1 cellular context compared by ENCODE assay signal in genomic region chr12:110468212-110469048, GRCh38.
TF ChIP-seq lines count a peak whose summit lies in the region.

Gene FAM216A, plus strand, starts transcription at chr12:110468845. Its CDS starts 31 bp downstream, at chr12:110468876.
Gene GPN3, minus strand, starts transcription at chr12:110468257. Its CDS starts 54 bp downstream, at chr12:110468203.

TF ChIP-seq in HepG2, 621 proteins besides CTCF, POLR2A, EP300 and RAD21 (continued from another document and continues in another):
- TF ChIP-seq RXRB (CRISPR knock-in tag; IDR thresholded peaks at IDR 0.05; ENCODE audit: borderline replicate concordance) (peak; percentile 44; the same call in 1 of the 2 replicates), MXD3 (CRISPR knock-in tag; IDR thresholded peaks at IDR 0.05) (peak; percentile 53), ZXDC (CRISPR knock-in tag; IDR thresholded peaks at IDR 0.05) (no peak), ZNF766 (CRISPR knock-in tag; IDR thresholded peaks at IDR 0.05; ENCODE audit: borderline replicate concordance) (0 out of 2 replicates have a peak, but pooled peaks have one; percentile 3), ELF1 (CRISPR knock-in tag; IDR thresholded peaks at IDR 0.05) (peak; percentile 77), ZNF557 (CRISPR knock-in tag; IDR thresholded peaks at IDR 0.05) (peak; percentile 16; the same call in 1 of the 2 replicates), ZNF501 (CRISPR knock-in tag; IDR thresholded peaks at IDR 0.05) (peak; percentile 85), ZIK1 (CRISPR knock-in tag; IDR thresholded peaks at IDR 0.05; ENCODE audit: borderline replicate concordance, low read depth) (peak; percentile 47; the same call in 1 of the 2 replicates), SNRNP70 (IDR thresholded peaks at IDR 0.05; ENCODE audit: low read depth, low read length) (no peak), ZEB1 (IDR thresholded peaks at IDR 0.05; ENCODE audit: insufficient replicate concordance, low read depth) (peak; percentile 24), ERF (CRISPR knock-in tag; IDR thresholded peaks at IDR 0.05) (peak; percentile 57), ZNF512B (CRISPR knock-in tag; IDR thresholded peaks at IDR 0.05; ENCODE audit: borderline replicate concordance) (peak; percentile 14; the same call in 1 of the 2 replicates), MIER3 (CRISPR knock-in tag; IDR thresholded peaks at IDR 0.05; ENCODE audit: borderline replicate concordance) (peak; percentile 63; the same call in 1 of the 2 replicates), RFXAP (CRISPR knock-in tag; IDR thresholded peaks at IDR 0.05; ENCODE audit: borderline replicate concordance) (peak; percentile 77), NAIF1 (CRISPR knock-in tag; IDR thresholded peaks at IDR 0.05; ENCODE audit: borderline replicate concordance) (peak; percentile 82), MEIS1 (CRISPR knock-in tag; IDR thresholded peaks at IDR 0.05; ENCODE audit: borderline replicate concordance) (peak; percentile 53; the same call in 1 of the 2 replicates), U2AF1 (optimal IDR thresholded peaks at IDR 0.05; ENCODE audit: low read depth, low read length) (peak; percentile 25), ARNT2 (CRISPR knock-in tag; IDR thresholded peaks at IDR 0.05; ENCODE audit: low read depth) (peak; percentile 86), ZZZ3 (CRISPR knock-in tag; IDR thresholded peaks at IDR 0.05; ENCODE audit: borderline replicate concordance) (peak; percentile 25; the same call in 1 of the 2 replicates), MIXL1 (CRISPR knock-in tag; IDR thresholded peaks at IDR 0.05) (peak; percentile 48; the same call in 1 of the 2 replicates), ZNF691 (CRISPR knock-in tag; IDR thresholded peaks at IDR 0.05; ENCODE audit: borderline replicate concordance, low read depth) (peak; percentile 16; the same call in 1 of the 2 replicates), MED1 (CRISPR knock-in tag; IDR thresholded peaks at IDR 0.05) (peak; percentile 71), GATA4 (IDR thresholded peaks at IDR 0.05; ENCODE audit: borderline replicate concordance, low read depth) (peak; percentile 62; the same call in 1 of the 2 replicates), MXD4 (CRISPR knock-in tag; IDR thresholded peaks at IDR 0.05) (peak; percentile 72), ZNF121 (CRISPR knock-in tag; IDR thresholded peaks at IDR 0.05) (peak; percentile 12; the same call in 1 of the 2 replicates), AGO2 (optimal IDR thresholded peaks at IDR 0.05; ENCODE audit: low read depth, low read length) (peak; percentile 95), NR0B2 (CRISPR knock-in tag; IDR thresholded peaks at IDR 0.05) (no peak), BRF2 (CRISPR knock-in tag; IDR thresholded peaks at IDR 0.05) (peak; percentile 65; the same call in 1 of the 2 replicates), FIP1L1 (IDR thresholded peaks at IDR 0.05; ENCODE audit: borderline replicate concordance, insufficient read depth, low read depth, low read length) (0 out of 2 replicates have a peak, but pooled peaks have one; percentile 75), SMYD3 (CRISPR knock-in tag; IDR thresholded peaks at IDR 0.05) (no peak), TP53 (CRISPR knock-in tag; conservative IDR thresholded peaks at IDR 0.05) (peak; percentile 78; the same call in 1 of the 2 replicates), THYN1 (CRISPR knock-in tag; IDR thresholded peaks at IDR 0.05; ENCODE audit: borderline replicate concordance, low read depth) (no peak), ZNF275 (CRISPR knock-in tag; IDR thresholded peaks at IDR 0.05; ENCODE audit: borderline replicate concordance) (peak; percentile 32; the same call in 1 of the 2 replicates), ELF4 (CRISPR knock-in tag; IDR thresholded peaks at IDR 0.05; ENCODE audit: borderline replicate concordance) (peak; percentile 78; the same call in 1 of the 2 replicates), ZGPAT (CRISPR knock-in tag; IDR thresholded peaks at IDR 0.05) (peak; percentile 78), NCOA5 (CRISPR knock-in tag; IDR thresholded peaks at IDR 0.05) (no peak), IRF9 (CRISPR knock-in tag; IDR thresholded peaks at IDR 0.05; ENCODE audit: borderline replicate concordance) (peak; percentile 71; the same call in 1 of the 2 replicates), TBX3 (IDR thresholded peaks at IDR 0.05; ENCODE audit: borderline replicate concordance) (peak; percentile 60), ZNF749 (CRISPR knock-in tag; IDR thresholded peaks at IDR 0.05; ENCODE audit: borderline replicate concordance) (peak; percentile 61), NCOA2 (CRISPR knock-in tag; IDR thresholded peaks at IDR 0.05) (peak; percentile 49), EHMT2 (IDR thresholded peaks at IDR 0.05; ENCODE audit: borderline replicate concordance, low read depth, low read length) (no peak), ZNF143 (CRISPR knock-in tag; IDR thresholded peaks at IDR 0.05) (peak; percentile 75), HOXD1 (CRISPR knock-in tag; IDR thresholded peaks at IDR 0.05) (peak; percentile 64; the same call in 1 of the 2 replicates), ZFY (CRISPR knock-in tag; IDR thresholded peaks at IDR 0.05) (peak; percentile 55), WIZ (CRISPR knock-in tag; IDR thresholded peaks at IDR 0.05) (no peak), GTF3A (CRISPR knock-in tag; conservative IDR thresholded peaks at IDR 0.05) (no peak), ZFP36L2 (CRISPR knock-in tag; IDR thresholded peaks at IDR 0.05) (no peak), SPEN (CRISPR knock-in tag; IDR thresholded peaks at IDR 0.05; ENCODE audit: low read depth) (peak; percentile 89), KMT2B (CRISPR knock-in tag; IDR thresholded peaks at IDR 0.05) (peak; percentile 93), ZNF564 (CRISPR knock-in tag; IDR thresholded peaks at IDR 0.05) (no peak; the same call in 1 of the 2 replicates), SRF (IDR thresholded peaks at IDR 0.05; ENCODE audit: low read depth, low read length) (no peak), XRCC5 (optimal IDR thresholded peaks at IDR 0.05; ENCODE audit: low read length) (peak; percentile 40), ZFP91 (CRISPR knock-in tag; IDR thresholded peaks at IDR 0.05; ENCODE audit: borderline replicate concordance) (peak; percentile 87; the same call in 1 of the 2 replicates), BORCS8-MEF2B (CRISPR knock-in tag; IDR thresholded peaks at IDR 0.05) (peak; percentile 91), HOXA3 (CRISPR knock-in tag; IDR thresholded peaks at IDR 0.05) (peak; percentile 68)
